1 cellular context compared by ENCODE assay signal in the genomic region with DNA sequence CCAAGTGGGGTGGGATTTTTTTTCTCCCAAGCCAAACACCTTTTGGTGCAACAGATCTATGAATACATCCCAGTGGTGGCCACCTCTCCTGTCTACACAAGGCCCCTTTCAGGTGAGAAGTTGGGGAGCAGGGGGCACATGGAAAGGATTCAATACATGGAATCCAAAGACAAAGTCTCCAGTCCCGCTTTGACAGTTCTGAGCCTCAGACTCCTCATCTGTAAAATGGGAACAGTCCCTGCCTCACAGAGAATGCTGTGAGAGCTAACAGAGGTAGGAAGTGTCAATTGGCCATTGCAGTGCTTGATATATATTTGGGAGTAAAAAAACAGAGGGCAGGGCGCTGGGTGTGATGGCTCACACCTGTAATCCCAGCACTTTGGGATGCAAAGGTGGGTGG.
A peak's percentile ranks its signal among the peaks of the same experiment; 100 is the strongest.
TF ChIP-seq lines count a peak whose summit lies in the region.

No MANE protein-coding gene starts in this region.

TF ChIP-seq in K562, 482 proteins besides CTCF, POLR2A, EP300 and RAD21:
- TF ChIP-seq ZC3H11A (IDR thresholded peaks at IDR 0.05; ENCODE audit: low read depth, low read length) = no peak
- TF ChIP-seq RBM25 (IDR thresholded peaks at IDR 0.05; ENCODE audit: low read depth, low read length, severe bottlenecking) = peak; percentile 79
- TF ChIP-seq KDM1A (IDR thresholded peaks at IDR 0.05) = 0 out of 4 replicates have a peak, but pooled peaks of 1 of the 2 experiments have one; percentile 17
- no peak for TF ChIP-seq ZNF324 (CRISPR knock-in tag; IDR thresholded peaks at IDR 0.05)
- TF ChIP-seq NFRKB (IDR thresholded peaks at IDR 0.05; ENCODE audit: low read depth) = no peak
- TF ChIP-seq FOXK1 (CRISPR knock-in tag; IDR thresholded peaks at IDR 0.05; ENCODE audit: borderline replicate concordance) = 0 out of 2 replicates have a peak, but pooled peaks have one; percentile 27
